17 cellular contexts compared by ENCODE assay signal in the genomic region with DNA sequence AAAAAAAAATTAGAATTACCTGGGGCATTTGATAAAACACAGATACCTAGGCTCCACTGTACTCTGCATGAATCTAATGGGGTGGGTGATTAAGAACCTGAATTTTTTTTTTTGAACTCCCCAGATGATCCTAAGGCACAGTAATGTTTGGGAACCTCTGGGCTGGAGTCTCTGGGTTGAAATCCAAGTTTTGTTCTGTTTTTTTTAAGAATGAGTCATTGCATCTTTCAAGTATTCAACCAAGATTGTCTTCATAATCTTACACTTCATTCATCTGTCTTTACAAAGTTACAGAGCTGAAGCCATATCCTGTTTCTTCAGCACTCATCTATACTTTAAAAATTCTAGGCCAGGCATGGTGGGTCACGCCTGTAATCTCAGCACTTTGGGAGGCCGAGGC. TPM values are rescaled to one million over a fixed set of nuclear protein-coding genes. Genes with fewer than 3 reads are reported as not detected.
DNase-seq lines count a peak whose midpoint lies in the region; ATAC-seq and TF ChIP-seq lines count a peak whose summit lies in the region.
"Had no signal": no experiment of that assay in that cellular context is flagged by ENCODE, and none has a peak within 500 bp of the region (broad histone marks: within the 10 kb centered on the region; RNA-seq: fewer than 3 reads in every experiment).

No MANE protein-coding gene starts in this region.

- H3K27ac ChIP-seq in ACC112 (ENCODE audit: low read depth, low read length) (0 out of 2 replicates have a peak overlapping the region, but pooled peaks have one; percentile 36), SK-N-SH (ENCODE audit: low read depth in 2 of 2, low read length in 1 of 2) (peak overlapping the region in 1 of 2 experiments; percentile 53; a peak in 1 of 4 replicates), fibroblast of lung (ENCODE audit: insufficient read depth, low read length) (peak overlapping the region; percentile 10), dorsolateral prefrontal cortex (no peak overlapping the region)
- no peak overlapping the region for H3K27ac ChIP-seq in CD4-positive, CD25-positive, alpha-beta regulatory T cell (ENCODE audit: insufficient read depth, low read length, poor library complexity, severe bottlenecking)
- H3K27ac ChIP-seq: colonic mucosa, esophagus muscularis mucosa, thyroid gland had no signal

- H3K27ac Mint-ChIP-seq in CD4-positive, CD25-positive, alpha-beta regulatory T cell = peak overlapping the region; percentile 48 to 80 (median 78)

- TF ChIP-seq EP300 in SK-N-SH (IDR thresholded peaks at IDR 0.05; ENCODE audit: borderline replicate concordance in 1 of 2, low read depth in 1 of 2, low read length in 1 of 2) = no peak

- H3K4me3 Mint-ChIP-seq in CD4-positive, CD25-positive, alpha-beta regulatory T cell = peak overlapping the region in 1 of 4 donors; percentile 80

- H3K4me3 ChIP-seq in ACC112 (ENCODE audit: low read depth, low read length) = no peak overlapping the region
- H3K4me3 ChIP-seq in CD4-positive, CD25-positive, alpha-beta regulatory T cell (ENCODE audit: low read depth, low read length) = no peak overlapping the region
- no peak overlapping the region for H3K4me3 ChIP-seq in SK-N-SH (ENCODE audit: low read depth in 2 of 2, low read length in 1 of 2)
- H3K4me3 ChIP-seq in fibroblast of lung (replicated peaks in 1 of 4; ENCODE audit: control extremely low read depth in 1 of 4, insufficient read depth in 1 of 4, low read depth in 3 of 4, low read length in 4 of 4) = no peak overlapping the region
- H3K4me3 ChIP-seq in dorsolateral prefrontal cortex = no peak overlapping the region
- H3K4me3 ChIP-seq: colonic mucosa, esophagus muscularis mucosa, thyroid gland had no signal

- H3K4me2 ChIP-seq in SK-N-SH (no peak overlapping the region), fibroblast of lung (ENCODE audit: extremely low read depth, insufficient read depth, low read length) (peak overlapping the region; percentile 13)

- H3K9me3 ChIP-seq in CD4-positive, CD25-positive, alpha-beta regulatory T cell (ENCODE audit: control insufficient read depth in 2 of 2, low read length in 2 of 2) = no peaks in the 10 kb centered on the region
- H3K9me3 ChIP-seq in SK-N-SH (no peaks in the 10 kb centered on the region), fibroblast of lung (ENCODE audit: control insufficient read depth, insufficient read depth, low read depth, low read length) (no peaks in the 10 kb centered on the region)
- H3K9me3 ChIP-seq: colonic mucosa, esophagus muscularis mucosa, thyroid gland had no signal

- H3K27me3 ChIP-seq in ACC112 (ENCODE audit: insufficient read depth, low read length) = no peaks in the 10 kb centered on the region
- no peaks in the 10 kb centered on the region for H3K27me3 ChIP-seq in CD4-positive, CD25-positive, alpha-beta regulatory T cell (ENCODE audit: control insufficient read depth, insufficient read depth, low read length)
- no peaks in the 10 kb centered on the region for H3K27me3 ChIP-seq in SK-N-SH (ENCODE audit: insufficient read depth)
- H3K27me3 ChIP-seq in fibroblast of lung (ENCODE audit: control insufficient read depth, insufficient read depth, low read length) = no peaks in the 10 kb centered on the region
- H3K27me3 ChIP-seq in dorsolateral prefrontal cortex = no peaks in the 10 kb centered on the region
- H3K27me3 ChIP-seq: colonic mucosa, esophagus muscularis mucosa, thyroid gland had no signal

- TF ChIP-seq CTCF in SK-N-SH (IDR thresholded peaks at IDR 0.05) (no peak), fibroblast of lung (conservative IDR thresholded peaks at IDR 0.05 in 1 of 2, IDR thresholded peaks at IDR 0.05 in 1 of 2; ENCODE audit: low read depth in 1 of 2, low read length in 2 of 2) (no peak), dorsolateral prefrontal cortex (IDR thresholded peaks at IDR 0.05 in 54 of 56, conservative IDR thresholded peaks at IDR 0.05 in 2 of 56; ENCODE audit: low read depth in 1 of 56, partially characterized antibody in 56 of 56) (no peak)

- ATAC-seq in CD4-positive, CD25-positive, alpha-beta regulatory T cell (ENCODE audit: low read depth in 2 of 2) = no peak
- ATAC-seq in HG03457 (IDR thresholded peaks at IDR 0.05; ENCODE audit: unreplicated experiment) = no peak
- ATAC-seq: right cardiac atrium had no signal

- H3K36me3 Mint-ChIP-seq in CD4-positive, CD25-positive, alpha-beta regulatory T cell = peaks cover 7% of the 10 kb centered on the region

- CTCF ChIA-PET in SK-N-SH (lab: Yijun Ruan, JAX) = no interaction called here

- 79% methylated on average over 2 of the region's 2 CpGs for WGBS in SK-N-SH (ENCODE audit: low lambda C conversion rate)

- peaks cover 31% of the 10 kb centered on the region for H3K4me1 ChIP-seq in ACC112 (ENCODE audit: control insufficient read depth, insufficient read depth, low read length, unreplicated experiment)
- peaks cover 21% of the 10 kb centered on the region for H3K4me1 ChIP-seq in CD4-positive, CD25-positive, alpha-beta regulatory T cell (ENCODE audit: control insufficient read depth, insufficient read depth, low read length, poor library complexity, severe bottlenecking)
- H3K4me1 ChIP-seq in SK-N-SH (ENCODE audit: control insufficient read depth in 1 of 2, insufficient read depth in 2 of 2, low read depth in 1 of 2, low read length in 1 of 2) = peaks cover 0 to 6% of the 10 kb centered on the region in 2 experiments; a peak in 1 of 4 replicates
- H3K4me1 ChIP-seq in fibroblast of lung (ENCODE audit: control insufficient read depth, extremely low read depth, insufficient read depth, low read length) = peaks cover 3% of the 10 kb centered on the region
- H3K4me1 ChIP-seq: colonic mucosa, esophagus muscularis mucosa, thyroid gland had no signal

- no peak overlapping the region for H3K9ac ChIP-seq in SK-N-SH
- H3K9ac ChIP-seq in fibroblast of lung (ENCODE audit: insufficient read depth, low read length) = no peak overlapping the region

- H3K36me3 ChIP-seq in ACC112 (ENCODE audit: insufficient read depth, low read length) = 0 out of 2 replicates have a peak, but pooled peaks cover 7% of the 10 kb centered on the region
- H3K36me3 ChIP-seq in CD4-positive, CD25-positive, alpha-beta regulatory T cell (ENCODE audit: control insufficient read depth, insufficient read depth, low read length) = no peaks in the 10 kb centered on the region
- no peaks in the 10 kb centered on the region for H3K36me3 ChIP-seq in SK-N-SH (replicated peaks in 1 of 2; ENCODE audit: control insufficient read depth in 1 of 2, insufficient read depth in 2 of 2, low read length in 1 of 2)
- H3K36me3 ChIP-seq in fibroblast of lung (ENCODE audit: control insufficient read depth, insufficient read depth, low read length) = no peaks in the 10 kb centered on the region
- H3K36me3 ChIP-seq: colonic mucosa, esophagus muscularis mucosa, thyroid gland had no signal

- POLR2A ChIA-PET in SK-N-SH (lab: Yijun Ruan, JAX) = no interaction called here

- intact Hi-C loops in dorsolateral prefrontal cortex (cut with DNase I) = no loop called here

- H4K20me1 ChIP-seq in SK-N-SH (ENCODE audit: insufficient read depth) (0 out of 2 replicates have a peak, but pooled peaks cover 2% of the 10 kb centered on the region), fibroblast of lung (ENCODE audit: control insufficient read depth, extremely low read depth, insufficient read depth, low read length) (no peaks in the 10 kb centered on the region)

- H3K9me2 ChIP-seq in SK-N-SH = no peaks in the 10 kb centered on the region

- no peaks in the 10 kb centered on the region for H3K27me3 Mint-ChIP-seq in CD4-positive, CD25-positive, alpha-beta regulatory T cell

- peaks cover 15 to 44% (median 30%) of the 10 kb centered on the region in 4 donors for H3K4me1 Mint-ChIP-seq in CD4-positive, CD25-positive, alpha-beta regulatory T cell

- H3F3A ChIP-seq in SK-N-SH (replicated peaks; ENCODE audit: insufficient read depth) = peaks cover 23% of the 10 kb centered on the region

- DNase-seq in CD4-positive, CD25-positive, alpha-beta regulatory T cell = no peak
- DNase-seq in SK-N-SH = no peak
- DNase-seq in fibroblast of lung (ENCODE audit: low read depth in 2 of 2) = peak; percentile 82 to 86
- no peak for DNase-seq in dorsolateral prefrontal cortex
- DNase-seq in glomerular visceral epithelial cell (ENCODE audit: extremely low spot score) = no peak
- DNase-seq in cortex of kidney (lab: John Stamatoyannopoulos, UW) = no peak
- DNase-seq: activated CD4-positive, alpha-beta T cell treated with anti-CD3 and anti-CD28 coated beads, Interleukin-2, amount 50 U/mL, for 48 hours; colonic mucosa; mammary epithelial cell; NCI-H2171; right cardiac atrium; SHP77 treated with DMSO at 0.1 percent for 48 hours; stimulated activated CD4-positive, alpha-beta T cell treated with anti-CD3 and anti-CD28 coated beads, Interleukin-2, amount 100 ng/mL, for 48 hours; thyroid gland had no signal

- TF ChIP-seq RAD21 in SK-N-SH (IDR thresholded peaks at IDR 0.05; ENCODE audit: low read length) = no peak

- H3K9me3 Mint-ChIP-seq in CD4-positive, CD25-positive, alpha-beta regulatory T cell = peaks cover 0 to 2% (median 0%) of the 10 kb centered on the region in 7 donors

- H3K79me2 ChIP-seq in ACC112 (ENCODE audit: control insufficient read depth, insufficient read depth, low read length, unreplicated experiment) (no peaks in the 10 kb centered on the region), SK-N-SH (ENCODE audit: insufficient read depth) (no peaks in the 10 kb centered on the region; the same call in 1 of the 2 replicates), fibroblast of lung (ENCODE audit: control insufficient read depth, insufficient read depth, low read length) (no peaks in the 10 kb centered on the region)

- H2AFZ ChIP-seq in ACC112 (ENCODE audit: low read length, unreplicated experiment) (no peak overlapping the region), SK-N-SH (ENCODE audit: low read depth) (no peak overlapping the region), fibroblast of lung (ENCODE audit: low read length) (no peak overlapping the region)

RNA-seq across cellular contexts. Expression of a gene that starts 52.6 kb away (rescaled TPM):
- total RNA-seq in CD4-positive, CD25-positive, alpha-beta regulatory T cell = 59.4 TPM
- polyA plus RNA-seq in CD4-positive, CD25-positive, alpha-beta regulatory T cell = 10 to 100 TPM in 3 of 4 donors, 1 to 10 TPM in 1; 8.7 to 12.0 (median 11.5) TPM
- 34.0 and 58.0 TPM in 2 replicates for polyA plus RNA-seq in SK-N-SH (2012; rRNA removed)
- 13.3 and 15.4 TPM in 2 replicates for polyA plus RNA-seq in SK-N-SH (2012; cell fraction: cytosol; rRNA removed)
- polyA plus RNA-seq in SK-N-SH (2012; cell fraction: nucleus; rRNA removed) = 245 and 336 TPM in 2 replicates
- total RNA-seq in fibroblast of lung = 14.4 and 19.3 TPM in 2 replicates
- polyA plus RNA-seq in fibroblast of lung = 12.6 and 16.4 TPM in 2 replicates
- 9.0 and 10.5 TPM in 2 replicates for polyA plus RNA-seq in fibroblast of lung (2012)
- 16.2 and 20.8 TPM in 2 replicates for polyA minus RNA-seq in fibroblast of lung (ENCODE audit: low replicate concordance)
- 10 to 100 TPM; 24.7 to 68.2 (median 43.1) TPM for total RNA-seq in dorsolateral prefrontal cortex

RNA-seq across cellular contexts. Expression of a gene that starts 54.3 kb away (rescaled TPM):
- 216 TPM for total RNA-seq in CD4-positive, CD25-positive, alpha-beta regulatory T cell
- 10 to 100 TPM; 65.8 to 68.7 (median 67.0) TPM for polyA plus RNA-seq in CD4-positive, CD25-positive, alpha-beta regulatory T cell
- polyA plus RNA-seq in SK-N-SH (2012; rRNA removed) = 42.1 and 43.0 TPM in 2 replicates
- 27.2 and 39.1 TPM in 2 replicates for polyA plus RNA-seq in SK-N-SH (2012; cell fraction: cytosol; rRNA removed)
- polyA plus RNA-seq in SK-N-SH (2012; cell fraction: nucleus; rRNA removed) = 61.7 and 72.9 TPM in 2 replicates
- total RNA-seq in fibroblast of lung = 63.2 and 106 TPM in 2 replicates
- polyA plus RNA-seq in fibroblast of lung = 67.6 and 92.8 TPM in 2 replicates
- 53.3 and 58.1 TPM in 2 replicates for polyA plus RNA-seq in fibroblast of lung (2012)
- 133 and 215 TPM in 2 replicates for polyA minus RNA-seq in fibroblast of lung (ENCODE audit: low replicate concordance)
- total RNA-seq in dorsolateral prefrontal cortex = 100 to 1,000 TPM; 122 to 199 (median 161) TPM

Comparison
In these comparisons a context has a peak if more than half of its experiments do, and no peak if none do; other contexts are left out.
1. H3K27ac ChIP-seq: peak in ACC112 (single experiment) and fibroblast of lung (single experiment); none in CD4-positive, CD25-positive, alpha-beta regulatory T cell (single experiment) and dorsolateral prefrontal cortex (0 of 59).
2. DNase-seq: peak in fibroblast of lung (2 of 2); none in CD4-positive, CD25-positive, alpha-beta regulatory T cell (0 of 3), SK-N-SH (single experiment), dorsolateral prefrontal cortex (0 of 10), glomerular visceral epithelial cell (single experiment) and cortex of kidney (single experiment).